ENCODE assay signal across 8 cellular contexts in genomic region chr11:117199061-117199915, GRCh38. TPM values are rescaled to one million over a fixed set of nuclear protein-coding genes. Genes with fewer than 3 reads are reported as not detected.
DNase-seq lines count a peak whose midpoint lies in the region; ATAC-seq, FAIRE-seq and TF ChIP-seq lines count a peak whose summit lies in the region.

Gene TAGLN (plus strand): TSS chr11:117199370. CDS start chr11:117203014, 3,644 bp downstream.

- POLR2A ChIA-PET in H1 (lab: Charles Lee; ENCODE audit: partially characterized antibody), result interaction anchor here (0.8 to 10.3 kb wide), 8 partner anchors 13 to 61 kb away, joined by 3 to 153 read pairs (median 4); partner anchors contain the start of genes PAFAH1B2, RNF214 and SIDT2

- no peak within 1 kb of the TSS for H3K14ac ChIP-seq in H1 (ENCODE audit: insufficient read length)

- peak within 1 kb of the TSS; percentile 65 for H3K18ac ChIP-seq in H1 (ENCODE audit: extremely low read depth, low read length)

- H2BK20ac ChIP-seq in H1 (ENCODE audit: low read length), result 0 out of 2 replicates have a peak within 1 kb of the TSS, but pooled peaks have one; percentile 43

- peak; percentile 83 to 86 for DNase-seq in H1 (ENCODE audit: low read depth in 1 of 2, low spot score in 2 of 2)
- peak; percentile 24 to 74 for DNase-seq in lung microvascular endothelial cell (ENCODE audit: low read depth in 2 of 2)
- peak; percentile 66 to 71 for DNase-seq in tibial nerve (ENCODE audit: low spot score in 2 of 2)
- DNase-seq in SIG-M5 (lab: John Stamatoyannopoulos, UW), result no peak
- no peak for DNase-seq in activated CD4-positive, alpha-beta T cell treated with anti-CD3 and anti-CD28 coated beads, Interleukin-2, amount 10 ng/mL, durations not matched to agents 24 days and 14 days
- no peak for DNase-seq in NCI-H1048 (lab: John Stamatoyannopoulos, UW)

- H4K91ac ChIP-seq in H1 (replicated peaks; ENCODE audit: insufficient read length, low read length), result peak within 1 kb of the TSS; percentile 78

- H3K27ac ChIP-seq in H1 (ENCODE audit: low read depth, low read length) (peak within 1 kb of the TSS; percentile 74; the same call in 1 of the 2 replicates), tibial nerve (peak within 1 kb of the TSS; percentile 80 to 92 (median 88))

- H3K9me3 ChIP-seq in H1 (ENCODE audit: insufficient read depth in 2 of 2, low read depth in 1 of 2, low read length in 1 of 2) (no peaks in the 10 kb centered on the region), tibial nerve (no peaks in the 10 kb centered on the region)

- no peaks in the 10 kb centered on the region; a peak in 1 of 7 replicates for H3K27me3 ChIP-seq in H1 (replicated peaks in 1 of 4; ENCODE audit: control insufficient read depth in 3 of 4, extremely low read depth in 1 of 4, insufficient read depth in 3 of 4, low read length in 3 of 4)
- no peaks in the 10 kb centered on the region for H3K27me3 ChIP-seq in tibial nerve

- H4K5ac ChIP-seq in H1 (ENCODE audit: insufficient read length, low read depth, low read length), result peak within 1 kb of the TSS; percentile 71

- peak within 1 kb of the TSS in 2 of 3 donors; percentile 82 to 86 for H3K27ac Mint-ChIP-seq in IgD-negative memory B cell
- no peak within 1 kb of the TSS for H3K27ac Mint-ChIP-seq in activated CD4-positive, alpha-beta T cell treated with anti-CD3 and anti-CD28 coated beads, Interleukin-2, amount 10 ng/mL, durations not matched to agents 24 days and 14 days

- H3K9ac ChIP-seq in H1 (replicated peaks in 1 of 4; ENCODE audit: extremely low read depth in 1 of 4, low read depth in 3 of 4, low read length in 3 of 4), result peak within 1 kb of the TSS; percentile 38 to 73 (median 68)

- no peak within 1 kb of the TSS for H3K23ac ChIP-seq in H1 (ENCODE audit: insufficient read length)

- TF ChIP-seq POLR2A in H1 (IDR thresholded peaks at IDR 0.05; ENCODE audit: control extremely low read depth in 1 of 2, low read depth in 2 of 2, low read length in 2 of 2), result peak; percentile 39 to 81
- peak; percentile 30 to 74 for TF ChIP-seq POLR2A in tibial nerve (IDR thresholded peaks at IDR 0.05)

- H3K4me3 Mint-ChIP-seq in IgD-negative memory B cell, result no peak within 1 kb of the TSS
- no peak within 1 kb of the TSS for H3K4me3 Mint-ChIP-seq in activated CD4-positive, alpha-beta T cell treated with anti-CD3 and anti-CD28 coated beads, Interleukin-2, amount 10 ng/mL, durations not matched to agents 24 days and 14 days

- no peak within 1 kb of the TSS for H3K4ac ChIP-seq in H1 (replicated peaks; ENCODE audit: insufficient read length, low read depth, low read length)

- H3K4me3 ChIP-seq in H1 (ENCODE audit: extremely low read depth in 1 of 4, insufficient read depth in 2 of 4, low read depth in 3 of 4, low read length in 4 of 4) (peak within 1 kb of the TSS; percentile 37 to 58 (median 47)), tibial nerve (peak within 1 kb of the TSS; percentile 28 to 60 (median 56))

- H3K4me2 ChIP-seq in H1 (ENCODE audit: insufficient read depth in 1 of 2, low read depth in 2 of 2, low read length in 2 of 2), result peak within 1 kb of the TSS; percentile 67 to 81

- H3K36me3 ChIP-seq in H1 (ENCODE audit: control insufficient read depth in 2 of 4, insufficient read depth in 4 of 4, low read length in 3 of 4) (peaks cover 0 to 4% (median 3%) of the 10 kb centered on the region in 4 experiments; a peak in 2 of 8 replicates), tibial nerve (peaks cover 0 to 67% (median 2%) of the 10 kb centered on the region in 3 donors)

- H2BK12ac ChIP-seq in H1 (ENCODE audit: low read depth, low read length), result peak within 1 kb of the TSS; percentile 99

- H2AK5ac ChIP-seq in H1 (ENCODE audit: low read depth, low read length), result peak within 1 kb of the TSS; percentile 47

- ATAC-seq in GM19023 (IDR thresholded peaks at IDR 0.05; ENCODE audit: unreplicated experiment), result no peak

- CTCF ChIA-PET in H1 (lab: Charles Lee; ENCODE audit: partially characterized antibody), result interaction anchor here (0.7 to 18.7 kb wide), 4 partner anchors 17 to 54 kb away, joined by 3 to 449 read pairs (median 126); partner anchors contain the start of genes PCSK7, RNF214 and SIDT2

- H4K8ac ChIP-seq in H1 (ENCODE audit: extremely low read depth, insufficient read depth, low read length), result peak within 1 kb of the TSS; percentile 39; the same call in 1 of the 2 replicates

- H2BK15ac ChIP-seq in H1 (ENCODE audit: low read length), result peak within 1 kb of the TSS; percentile 84

- H2AFZ ChIP-seq in H1 (ENCODE audit: low read length), result no peak within 1 kb of the TSS

- H3K79me2 ChIP-seq in H1 (ENCODE audit: control insufficient read depth in 1 of 2, insufficient read depth in 2 of 2, low read length in 2 of 2), result peaks cover 0 to 14% of the 10 kb centered on the region in 2 experiments; a peak in 1 of 4 replicates

- H3K4me1 ChIP-seq in H1 (replicated peaks in 1 of 4; ENCODE audit: control insufficient read depth in 3 of 4, insufficient read depth in 4 of 4, low read length in 3 of 4), result peaks cover 7 to 32% (median 28%) of the 10 kb centered on the region in 4 experiments
- peaks cover 0 to 59% (median 17%) of the 10 kb centered on the region in 4 donors for H3K4me1 ChIP-seq in tibial nerve

- peaks cover 2% of the 10 kb centered on the region in 2 experiments for H4K20me1 ChIP-seq in H1 (replicated peaks in 1 of 2; ENCODE audit: control insufficient read depth in 1 of 2, insufficient read depth in 2 of 2, low read length in 2 of 2)

- H3K79me1 ChIP-seq in H1 (ENCODE audit: low read depth, low read length), result no peaks in the 10 kb centered on the region; the same call in 1 of the 2 replicates

- H3K27me3 Mint-ChIP-seq in IgD-negative memory B cell, result no peaks in the 10 kb centered on the region
- H3K27me3 Mint-ChIP-seq in activated CD4-positive, alpha-beta T cell treated with anti-CD3 and anti-CD28 coated beads, Interleukin-2, amount 10 ng/mL, durations not matched to agents 24 days and 14 days, result no peaks in the 10 kb centered on the region

- TF ChIP-seq CTCF in H1 (IDR thresholded peaks at IDR 0.05; ENCODE audit: control extremely low read depth in 1 of 3, insufficient read depth in 1 of 3, low read depth in 1 of 3, low read length in 3 of 3) (no peak), tibial nerve (IDR thresholded peaks at IDR 0.05) (no peak)

- intact Hi-C loops in activated CD4-positive, alpha-beta T cell treated with anti-CD3 and anti-CD28 coated beads, Interleukin-2, amount 10 ng/mL, durations not matched to agents 24 days and 14 days (cut with micrococcal nuclease), result no loop called here

- H3K4me1 Mint-ChIP-seq in IgD-negative memory B cell, result peaks cover 9 to 15% (median 12%) of the 10 kb centered on the region in 3 donors
- peaks cover 3% of the 10 kb centered on the region for H3K4me1 Mint-ChIP-seq in activated CD4-positive, alpha-beta T cell treated with anti-CD3 and anti-CD28 coated beads, Interleukin-2, amount 10 ng/mL, durations not matched to agents 24 days and 14 days

- H2BK5ac ChIP-seq in H1 (ENCODE audit: low read depth, low read length), result peak within 1 kb of the TSS; percentile 87

- 11% methylated on average over 28 of the region's 34 CpGs; no CpG with 5 or more reads in 1 of the 2 experiments for WGBS in H1 (ENCODE audit: extremely low coverage in 1 of 2, insufficient coverage in 1 of 2, insufficient read length in 1 of 2, insufficient replicate concordance in 2 of 2, low coverage in 1 of 2, low lambda C conversion rate in 2 of 2, missing lambda C conversion rate in 1 of 2), 2 experiments
- 16 to 32% methylated on average over 22 to 24 of the region's 34 CpGs for WGBS in tibial nerve, 2 donors

- H3K9me3 Mint-ChIP-seq in IgD-negative memory B cell, result no peaks in the 10 kb centered on the region
- H3K9me3 Mint-ChIP-seq in activated CD4-positive, alpha-beta T cell treated with anti-CD3 and anti-CD28 coated beads, Interleukin-2, amount 10 ng/mL, durations not matched to agents 24 days and 14 days, result no peaks in the 10 kb centered on the region

- no peak within 1 kb of the TSS for H3K56ac ChIP-seq in H1 (replicated peaks; ENCODE audit: insufficient read length, low read depth, low read length)

- TF ChIP-seq EP300 in H1 (IDR thresholded peaks at IDR 0.05; ENCODE audit: borderline replicate concordance in 1 of 2, low read depth in 2 of 2, low read length in 2 of 2) (peak in 1 of 2 experiments; percentile 76; a peak in 1 of 3 replicates), tibial nerve (IDR thresholded peaks at IDR 0.05) (peak; percentile 65 to 84)

- no peak for TF ChIP-seq RAD21 in H1 (IDR thresholded peaks at IDR 0.05 in 1 of 2, conservative IDR thresholded peaks at IDR 0.05 in 1 of 2; ENCODE audit: low read depth in 2 of 2, low read length in 2 of 2)

- no peak for FAIRE-seq in H1 (lab: Jason Lieb, UNC)

- peak within 1 kb of the TSS; percentile 82 for H2BK120ac ChIP-seq in H1 (replicated peaks; ENCODE audit: low read depth, low read length)

- H3K23me2 ChIP-seq in H1 (ENCODE audit: low read depth, low read length), result peaks cover 6% of the 10 kb centered on the region; the same call in 1 of the 2 replicates

- peaks cover 5% of the 10 kb centered on the region for H3K36me3 Mint-ChIP-seq in IgD-negative memory B cell
- H3K36me3 Mint-ChIP-seq in activated CD4-positive, alpha-beta T cell treated with anti-CD3 and anti-CD28 coated beads, Interleukin-2, amount 10 ng/mL, durations not matched to agents 24 days and 14 days (ENCODE audit: low read depth), result peaks cover 6% of the 10 kb centered on the region

TF ChIP-seq in H1, 55 proteins besides CTCF, POLR2A, EP300 and RAD21 (continues in another document):
- TF ChIP-seq SIX5 (IDR thresholded peaks at IDR 0.05; ENCODE audit: low read depth, low read length) (no peak), PHF8 (conservative IDR thresholded peaks at IDR 0.05; ENCODE audit: low read depth, low read length) (peak; percentile 23; the same call in 1 of the 2 replicates), CEBPB (IDR thresholded peaks at IDR 0.05; ENCODE audit: low read depth, low read length) (no peak), TAF7 (optimal IDR thresholded peaks at IDR 0.05; ENCODE audit: borderline replicate concordance, low read depth, low read length) (peak; percentile 85), CTBP2 (IDR thresholded peaks at IDR 0.05; ENCODE audit: borderline replicate concordance, insufficient read depth, insufficient read length, low read length) (no peak)

RNA-seq across cellular contexts. Expression of gene TAGLN, which starts in this region (rescaled TPM):
- 1.6 TPM for polyA plus RNA-seq in IgD-negative memory B cell
- total RNA-seq in H1 (2021; fragmentation: NEBNext Ultra II Directional; extraction: Animal tissue kit (Norgen Biotek cat#: 25700)), result 300 and 301 TPM in 2 replicates
- polyA plus RNA-seq in H1 (2011; rRNA removed), result 140 and 150 TPM in 2 replicates
- 178 TPM for polyA plus RNA-seq in H1 (2011; cell fraction: cytosol; rRNA removed)
- polyA plus RNA-seq in H1 (2011; cell fraction: nucleus; rRNA removed), result 132 TPM
- polyA plus RNA-seq in H1 (2012, experiment 1 of 2), result 186 to 274 TPM (median 201 TPM) in 4 replicates
- polyA plus RNA-seq in H1 (2012, experiment 2 of 2), result 415 TPM
- 193 TPM for polyA plus RNA-seq in H1 (2013, experiment 1 of 2)
- polyA plus RNA-seq in H1 (2013, experiment 2 of 2), result 186 TPM
- 97.7 and 118 TPM in 2 replicates for polyA minus RNA-seq in H1 (2011; rRNA and poly(A)+ RNA removed)
- polyA minus RNA-seq in H1 (2011; cell fraction: cytosol; rRNA and poly(A)+ RNA removed), result 36.1 TPM
- polyA minus RNA-seq in H1 (2011; cell fraction: nucleus; rRNA and poly(A)+ RNA removed), result 59.7 TPM
- 7.3 and 9.2 TPM in 2 replicates for total RNA-seq in lung microvascular endothelial cell
- 1,000 to 10,000 TPM; 1,525 to 3,984 (median 2,307) TPM for total RNA-seq in tibial nerve
- total RNA-seq in activated CD4-positive, alpha-beta T cell treated with anti-CD3 and anti-CD28 coated beads, Interleukin-2, amount 10 ng/mL, durations not matched to agents 24 days and 14 days, result 2.7 and 3.8 TPM in 2 replicates

Comparison
In these comparisons a context has a peak if more than half of its experiments do, and no peak if none do; other contexts are left out.
1. RNA of gene TAGLN (total RNA-seq): 1,525 to 3,984 TPM in tibial nerve and 300 to 301 TPM in H1; 7.3 to 9.2 TPM in lung microvascular endothelial cell and 2.7 to 3.8 TPM in activated CD4-positive, alpha-beta T cell treated with anti-CD3 and anti-CD28 coated beads, Interleukin-2, amount 10 ng/mL, durations not matched to agents 24 days and 14 days; every median in the first group is over 10 times any median in the second.
2. RNA of gene TAGLN (polyA plus RNA-seq): 132 to 415 TPM in H1; 1.6 TPM in IgD-negative memory B cell (single experiment); every median in the first group is over 10 times any median in the second.
3. DNase-seq: peak in H1 (2 of 2), lung microvascular endothelial cell (2 of 2) and tibial nerve (2 of 2); none in SIG-M5 (single experiment), activated CD4-positive, alpha-beta T cell treated with anti-CD3 and anti-CD28 coated beads, Interleukin-2, amount 10 ng/mL, durations not matched to agents 24 days and 14 days (single experiment) and NCI-H1048 (single experiment).